ENCODE assay signal across 17 cellular contexts in the genomic region with DNA sequence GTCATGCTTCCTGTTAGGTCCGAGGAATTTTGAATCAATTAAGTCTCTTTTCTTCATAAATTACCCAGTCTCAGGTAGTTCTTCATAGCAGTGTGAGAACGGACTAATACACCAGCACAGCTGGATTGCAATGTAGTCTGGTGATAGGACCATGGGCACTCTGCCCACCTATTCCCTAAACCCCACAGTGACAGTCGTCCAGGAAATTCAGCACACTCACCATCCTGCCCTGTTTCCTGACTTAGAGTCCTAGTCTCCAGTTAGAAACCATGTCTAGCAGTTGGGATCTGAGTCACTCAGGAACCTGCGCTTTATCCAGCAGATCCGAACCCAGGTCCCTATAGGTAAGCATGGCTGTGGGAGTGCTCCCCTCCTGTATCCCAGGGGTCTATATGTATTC.
"Had no signal": no experiment of that assay in that cellular context is flagged by ENCODE, and none has a peak within 500 bp of the region (broad histone marks: within the 10 kb centered on the region; RNA-seq: fewer than 3 reads in every experiment).

No MANE protein-coding gene starts in this region.

- H3K27ac Mint-ChIP-seq: naive thymus-derived CD4-positive, alpha-beta T cell; stimulated activated naive B cell treated with anti-CD40 and anti-IgM and Interleukin-4, amounts not matched to agents 10 μg/mL and 1 μg/mL and 100 μg/mL, for 72 hours; stimulated activated naive CD8-positive, alpha-beta T cell treated with anti-CD3 and anti-CD28 coated beads, Interleukin-15, amount 100 ng/mL, for 72 hours had no signal

- H3K4me3 Mint-ChIP-seq: naive thymus-derived CD4-positive, alpha-beta T cell; stimulated activated naive B cell treated with anti-CD40 and anti-IgM and Interleukin-4, amounts not matched to agents 10 μg/mL and 1 μg/mL and 100 μg/mL, for 72 hours; stimulated activated naive CD8-positive, alpha-beta T cell treated with anti-CD3 and anti-CD28 coated beads, Interleukin-15, amount 100 ng/mL, for 72 hours had no signal

- ATAC-seq: foreskin keratinocyte; left colon; left ventricle myocardium superior; naive thymus-derived CD4-positive, alpha-beta T cell; sciatic nerve; stimulated activated naive CD8-positive, alpha-beta T cell treated with anti-CD3 and anti-CD28 coated beads, Interleukin-15, amount 100 ng/mL, for 72 hours had no signal

- H3K4me1 Mint-ChIP-seq: stimulated activated naive B cell treated with anti-CD40 and anti-IgM and Interleukin-4, amounts not matched to agents 10 μg/mL and 1 μg/mL and 100 μg/mL, for 72 hours; stimulated activated naive CD8-positive, alpha-beta T cell treated with anti-CD3 and anti-CD28 coated beads, Interleukin-15, amount 100 ng/mL, for 72 hours had no signal

- H3K9me3 Mint-ChIP-seq: stimulated activated naive CD8-positive, alpha-beta T cell treated with anti-CD3 and anti-CD28 coated beads, Interleukin-15, amount 100 ng/mL, for 72 hours had no signal

- DNase-seq: colonic mucosa; dorsolateral prefrontal cortex; effector CD8-positive, alpha-beta T cell; foreskin keratinocyte; head of caudate nucleus; left colon; left ventricle myocardium superior; naive thymus-derived CD4-positive, alpha-beta T cell; posterior cingulate gyrus; spleen; stimulated activated CD4-positive, alpha-beta T cell treated with anti-CD3 and anti-CD28 coated beads, Interleukin-15, amount 100 ng/mL, for 24 hours; stimulated activated CD4-positive, alpha-beta T cell treated with anti-CD3 and anti-CD28 coated beads, Interleukin-1b, Interleukin-23, amount 100 ng/mL, for 48 hours; stimulated activated CD4-positive, alpha-beta T cell treated with anti-CD3 and anti-CD28 coated beads, Interleukin-4, amount 100 ng/mL, for 4 hours; stimulated activated naive B cell treated with anti-CD40 and anti-IgM and Interleukin-4, amounts not matched to agents 10 μg/mL and 1 μg/mL and 100 μg/mL, for 72 hours; stimulated activated naive CD8-positive, alpha-beta T cell treated with anti-CD3 and anti-CD28 coated beads, Interleukin-15, amount 100 ng/mL, for 72 hours; transverse colon had no signal
